ENCODE assay signal across 8 cellular contexts in genomic region chr5:172958268-172959046, GRCh38. TPM values are rescaled to one million over a fixed set of nuclear protein-coding genes. Genes with fewer than 3 reads are reported as not detected.
DNase-seq lines count a peak whose midpoint lies in the region; ATAC-seq, FAIRE-seq and TF ChIP-seq lines count a peak whose summit lies in the region.

No MANE protein-coding gene starts in this region.

- dilution Hi-C loops in keratinocyte (cut with MboI; ENCODE audit: extremely low pct_ligation_motif_present, low sequenced_read_pairs): no loop called here

- H3K27ac ChIP-seq in H9 (ENCODE audit: insufficient read length, low read depth, low read length) (no peak overlapping the region), keratinocyte (ENCODE audit: control insufficient read depth, insufficient read depth, low read length) (peak overlapping the region; percentile 99)

- CTCF ChIA-PET in WTC11 (lab: Charles Lee): interaction anchor here (0.6 to 2.6 kb wide), 28 partner anchors 10 to 496 kb away, joined by 3 to 19 read pairs (median 4); partner anchors contain the start of gene ATP6V0E1

- no peak for TF ChIP-seq POLR2A in NB4 (IDR thresholded peaks at IDR 0.05; ENCODE audit: extremely low read depth, insufficient read length)

- no peak overlapping the region for H4K91ac ChIP-seq in H9 (ENCODE audit: insufficient read length, low read depth, low read length)

- peak; percentile 74 for DNase-seq in EL
- DNase-seq in H9: peak; percentile 82
- DNase-seq in NB4 (ENCODE audit: low read depth): peak; percentile 66
- peak; percentile 63 for DNase-seq in WTC11 (ENCODE audit: low spot score)
- DNase-seq in cardiac fibroblast (ENCODE audit: low read depth in 2 of 2): peak; percentile 71 to 72
- DNase-seq in keratinocyte (ENCODE audit: low read depth, low spot score): no peak
- DNase-seq in stimulated activated CD4-positive, alpha-beta T cell treated with anti-CD3 and anti-CD28 coated beads, Interleukin-15, amount 100 ng/mL, for 1 hour (ENCODE audit: low read depth in 1 of 2, low spot score in 1 of 2): peak; percentile 41 to 49
- no peak for DNase-seq in NCI-H128 (lab: John Stamatoyannopoulos, UW; ENCODE audit: unreplicated experiment)

- H3K23me2 ChIP-seq in H9 (ENCODE audit: insufficient read length, low read depth, low read length, poor library complexity, severe bottlenecking): peaks cover 9% of the 10 kb centered on the region

- POLR2A ChIA-PET in WTC11 (lab: Charles Lee): interaction anchor here (0.6 to 1.7 kb wide), 7 partner anchors 19 to 252 kb away, joined by 3 to 7 read pairs (median 3); partner anchors contain the start of gene ATP6V0E1

- H2BK12ac ChIP-seq in H9 (ENCODE audit: insufficient read length, low read depth, low read length): no peak overlapping the region

- peak overlapping the region; percentile 94 to 97 for H3K4me3 Mint-ChIP-seq in H9
- peak overlapping the region; percentile 89 for H3K4me3 Mint-ChIP-seq in WTC11

- no peak overlapping the region for H2AK5ac ChIP-seq in H9 (ENCODE audit: insufficient read length, low read length)

- no peak overlapping the region for H2BK120ac ChIP-seq in H9 (ENCODE audit: low read depth, low read length, poor library complexity, severe bottlenecking)

- H3K14ac ChIP-seq in H9 (ENCODE audit: insufficient read depth, low read length): no peak overlapping the region

- H3K4me1 ChIP-seq in H9 (ENCODE audit: insufficient read depth, low read length): no peaks in the 10 kb centered on the region; the same call in 1 of the 2 replicates
- peaks cover 35% of the 10 kb centered on the region for H3K4me1 ChIP-seq in keratinocyte (ENCODE audit: control insufficient read depth, extremely low read depth, insufficient read depth, low read length)

- no peak overlapping the region for H4K5ac ChIP-seq in H9 (ENCODE audit: insufficient read length, low read depth, low read length)

- H2BK5ac ChIP-seq in H9 (ENCODE audit: insufficient read length, low read length): no peak overlapping the region

- H3K9me3 Mint-ChIP-seq in H9: peaks cover 0 to 3% of the 10 kb centered on the region in 2 experiments; a peak in 2 of 5 replicates
- no peaks in the 10 kb centered on the region for H3K9me3 Mint-ChIP-seq in WTC11

- H3K36me3 Mint-ChIP-seq in H9 (ENCODE audit: insufficient read depth in 1 of 3, low read depth in 3 of 3): peaks cover 5 to 10% (median 10%) of the 10 kb centered on the region in 3 experiments; a peak in 6 of 7 replicates
- peaks cover 10% of the 10 kb centered on the region for H3K36me3 Mint-ChIP-seq in WTC11

- no peak overlapping the region for H3K4ac ChIP-seq in H9 (ENCODE audit: low read depth, low read length)

- H3K27me3 ChIP-seq in H9 (ENCODE audit: insufficient read depth, low read length) (no peaks in the 10 kb centered on the region; the same call in 1 of the 2 replicates), keratinocyte (ENCODE audit: control insufficient read depth, extremely low read depth, insufficient read depth, low read length) (no peaks in the 10 kb centered on the region)

- H3K27ac Mint-ChIP-seq in H9 (peak overlapping the region in 2 of 3 experiments; percentile 95; a peak in 5 of 7 replicates), WTC11 (no peak overlapping the region)

- H3K18ac ChIP-seq in H9 (ENCODE audit: insufficient read length, low read depth, low read length): no peak overlapping the region

- no peaks in the 10 kb centered on the region for H3K9me1 ChIP-seq in keratinocyte (ENCODE audit: control insufficient read depth, extremely low read depth, insufficient read depth, low read length)

- H3K4me2 ChIP-seq in H9 (ENCODE audit: insufficient read depth, insufficient read length, low read length) (peak overlapping the region; percentile 68), keratinocyte (ENCODE audit: control insufficient read depth, extremely low read depth, insufficient read depth, low read depth, low read length) (peak overlapping the region; percentile 76)

- H3K27me3 Mint-ChIP-seq in H9 (ENCODE audit: low read depth) (peaks cover 35% of the 10 kb centered on the region), WTC11 (ENCODE audit: low read depth) (peaks cover 42% of the 10 kb centered on the region)

- H3K36me3 ChIP-seq in keratinocyte (ENCODE audit: control insufficient read depth in 2 of 2, extremely low read depth in 1 of 2, insufficient read depth in 2 of 2, low read length in 2 of 2): peaks cover 0 to 4% of the 10 kb centered on the region in 2 experiments

- WGBS in H9 (ENCODE audit: extremely low coverage, insufficient read length, low lambda C conversion rate): no CpG with 5 or more reads among the region's 55 CpGs

- no peak overlapping the region for H3K23ac ChIP-seq in H9 (ENCODE audit: insufficient read length, low read depth, low read length)

- peak; percentile 83 for ATAC-seq in WTC11

- H4K8ac ChIP-seq in H9 (replicated peaks; ENCODE audit: insufficient read length, low read depth, low read length): no peak overlapping the region

- no peak overlapping the region for H2BK20ac ChIP-seq in H9 (ENCODE audit: low read depth, low read length, poor library complexity, severe bottlenecking)

- H3K4me1 Mint-ChIP-seq in H9: peaks cover 8 to 16% of the 10 kb centered on the region in 2 experiments
- H3K4me1 Mint-ChIP-seq in WTC11: peaks cover 9% of the 10 kb centered on the region

- no peak overlapping the region for H2AFZ ChIP-seq in H9 (ENCODE audit: low read length)
- peak overlapping the region; percentile 80 for H2AFZ ChIP-seq in keratinocyte (ENCODE audit: control insufficient read depth, low read length)

- TF ChIP-seq CTCF in H9 (conservative IDR thresholded peaks at IDR 0.05) (no peak), NB4 (IDR thresholded peaks at IDR 0.05; ENCODE audit: low read depth, low read length) (no peak), WTC11 (IDR thresholded peaks at IDR 0.05) (no peak), cardiac fibroblast (IDR thresholded peaks at IDR 0.05; ENCODE audit: low read depth, low read length) (no peak), keratinocyte (optimal IDR thresholded peaks at IDR 0.05 in 1 of 3, IDR thresholded peaks at IDR 0.05 in 1 of 3, conservative IDR thresholded peaks at IDR 0.05 in 1 of 3; ENCODE audit: extremely low read depth in 1 of 3, insufficient read depth in 2 of 3, low read length in 3 of 3) (no peak)

- H3K79me1 ChIP-seq in H9 (ENCODE audit: insufficient read depth, low read depth, low read length, poor library complexity, severe bottlenecking): peaks cover 3% of the 10 kb centered on the region

- no peak overlapping the region for H2BK15ac ChIP-seq in H9 (ENCODE audit: low read depth, low read length)

- H4K20me1 ChIP-seq in H9 (ENCODE audit: control insufficient read depth, insufficient read depth, insufficient read length) (no peaks in the 10 kb centered on the region), keratinocyte (ENCODE audit: control insufficient read depth, extremely low read depth, insufficient read depth, low read length) (no peaks in the 10 kb centered on the region)

- no peak overlapping the region for H3K9ac ChIP-seq in H9 (ENCODE audit: extremely low read depth, insufficient read length, low read length)
- peak overlapping the region; percentile 100 for H3K9ac ChIP-seq in keratinocyte (ENCODE audit: control insufficient read depth, extremely low read depth, insufficient read depth, low read length)

- no peak overlapping the region for H3K56ac ChIP-seq in H9 (ENCODE audit: insufficient read length, low read depth, low read length)

- H3T11ph ChIP-seq in H9 (ENCODE audit: low read length): no peak overlapping the region

- H3K4me3 ChIP-seq in NB4 (ENCODE audit: low read depth, low read length) (peak overlapping the region; percentile 7), cardiac fibroblast (replicated peaks in 1 of 2; ENCODE audit: low read depth in 2 of 2, low read length in 2 of 2) (peak overlapping the region; percentile 43 to 100), keratinocyte (ENCODE audit: control insufficient read depth in 2 of 3, extremely low read depth in 1 of 3, insufficient read depth in 2 of 3, low read depth in 1 of 3, low read length in 3 of 3) (peak overlapping the region; percentile 77 to 97 (median 96))

- no peaks in the 10 kb centered on the region for H3K9me3 ChIP-seq in H9 (ENCODE audit: control insufficient read depth, low read depth, low read length)
- no peaks in the 10 kb centered on the region for H3K9me3 ChIP-seq in keratinocyte (ENCODE audit: control insufficient read depth, low read depth, low read length)

- FAIRE-seq in keratinocyte (lab: Jason Lieb, UNC): no peak

- no peaks in the 10 kb centered on the region; the same call in 1 of the 2 replicates for H3K79me2 ChIP-seq in H9 (ENCODE audit: insufficient read depth, low read length)
- peaks cover 19% of the 10 kb centered on the region for H3K79me2 ChIP-seq in keratinocyte (ENCODE audit: control insufficient read depth, insufficient read depth, low read length)

RNA-seq across cellular contexts. Expression of gene RPL26L1, which starts 0.8 kb away (rescaled TPM):
- total RNA-seq in H9 (2021): 53.6 and 57.5 TPM in 2 replicates
- 46.2 to 52.2 TPM (median 51.9 TPM) in 3 replicates for total RNA-seq in WTC11 (2021)
- 89.8 to 111 TPM (median 102 TPM) in 3 replicates for polyA plus RNA-seq in keratinocyte
- polyA plus RNA-seq in keratinocyte (2011; ENCODE audit: low read depth): 79.6 TPM
- 92.1 and 108 TPM in 2 replicates for polyA plus RNA-seq in keratinocyte (2011; cell fraction: cytosol; rRNA removed)
- polyA plus RNA-seq in keratinocyte (2011; cell fraction: nucleus; rRNA removed): 40.1 and 47.0 TPM in 2 replicates
- polyA plus RNA-seq in keratinocyte (2012; ENCODE audit: low replicate concordance): 71.7 and 90.1 TPM in 2 replicates
- 19.7 to 55.3 TPM (median 50.3 TPM) in 3 replicates for polyA minus RNA-seq in keratinocyte
- polyA minus RNA-seq in keratinocyte (2011; cell fraction: cytosol; rRNA and poly(A)+ RNA removed): 13.2 TPM
- polyA minus RNA-seq in keratinocyte (2011; cell fraction: nucleus; rRNA and poly(A)+ RNA removed): 7.3 and 8.3 TPM in 2 replicates

RNA-seq across cellular contexts. Expression of gene ATP6V0E1, which starts 25.1 kb away (rescaled TPM):
- total RNA-seq in H9 (2021) (101 TPM in 2 replicates), WTC11 (2021) (72.7 to 80.9 TPM (median 77.1 TPM) in 3 replicates)
- polyA plus RNA-seq in keratinocyte: 269 to 609 TPM (median 533 TPM) in 3 replicates
- 132 TPM for polyA plus RNA-seq in keratinocyte (2011; ENCODE audit: low read depth)
- 497 and 993 TPM in 2 replicates for polyA plus RNA-seq in keratinocyte (2011; cell fraction: cytosol; rRNA removed)
- 200 and 224 TPM in 2 replicates for polyA plus RNA-seq in keratinocyte (2011; cell fraction: nucleus; rRNA removed)
- 295 and 529 TPM in 2 replicates for polyA plus RNA-seq in keratinocyte (2012; ENCODE audit: low replicate concordance)
- 125 to 378 TPM (median 270 TPM) in 3 replicates for polyA minus RNA-seq in keratinocyte
- polyA minus RNA-seq in keratinocyte (2011; cell fraction: cytosol; rRNA and poly(A)+ RNA removed): 153 TPM
- polyA minus RNA-seq in keratinocyte (2011; cell fraction: nucleus; rRNA and poly(A)+ RNA removed): 37.5 and 58.0 TPM in 2 replicates

Comparison
In these comparisons a context has a peak if more than half of its experiments do, and no peak if none do; other contexts are left out.
1. DNase-seq: peak in EL (single experiment), H9 (single experiment), NB4 (single experiment), WTC11 (single experiment), cardiac fibroblast (2 of 2) and stimulated activated CD4-positive, alpha-beta T cell treated with anti-CD3 and anti-CD28 coated beads, Interleukin-15, amount 100 ng/mL, for 1 hour (2 of 2); none in keratinocyte (single experiment) and NCI-H128 (single experiment).
2. H3K4me3 ChIP-seq: peak in every context shown above with its lines; median percentile 96 in keratinocyte; 72 in cardiac fibroblast; 7 in NB4.